ENCODE assay signal across 8 cellular contexts in the genomic region with DNA sequence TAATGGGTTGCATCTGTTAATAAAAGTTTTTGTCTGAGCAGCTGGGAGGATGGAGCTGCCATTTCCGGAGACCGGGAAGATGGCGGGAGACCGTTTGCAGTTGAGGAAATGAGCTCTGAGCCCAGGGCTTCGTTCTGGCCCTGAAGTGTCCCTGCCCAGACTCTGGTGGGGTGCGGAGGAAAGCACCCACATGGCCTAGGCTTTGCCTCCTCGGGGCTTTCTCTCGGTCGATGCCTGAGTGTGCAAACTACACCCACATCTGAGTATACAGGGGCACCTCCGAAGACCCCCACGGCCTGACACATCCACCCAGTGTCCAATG. TPM values are rescaled to one million over a fixed set of nuclear protein-coding genes. Genes with fewer than 3 reads are reported as not detected.
A peak's percentile ranks its signal among the peaks of the same experiment; 100 is the strongest.
DNase-seq lines count a peak whose midpoint lies in the region; ATAC-seq and TF ChIP-seq lines count a peak whose summit lies in the region.

No MANE protein-coding gene starts in this region.

- H3K4me3 ChIP-seq in gastroesophageal sphincter (peak overlapping the region in 1 of 2 donors; percentile 48), spleen (peak overlapping the region; percentile 22 to 66 (median 44))

- H3K9me3 ChIP-seq in CD4-positive, alpha-beta T cell (ENCODE audit: control insufficient read depth, low read length) = no peaks in the 10 kb centered on the region
- H3K9me3 ChIP-seq in gastroesophageal sphincter = no peaks in the 10 kb centered on the region
- H3K9me3 ChIP-seq in spleen = no peaks in the 10 kb centered on the region

- POLR2A ChIA-PET in CD4-positive, alpha-beta T cell (lab: Charles Lee) = interaction anchor here (2.0 to 7.2 kb wide), 6 partner anchors 14 to 97 kb away, joined by 7 to 85 read pairs (median 17); a partner anchor contains a TSS
- POLR2A ChIA-PET in RWPE1 (lab: Yijun Ruan, JAX; ENCODE audit: low non-redundant PET) = interaction anchor here (1.4 to 1.5 kb wide), 2 partner anchors 26 to 27 kb away, joined by 4 to 6 read pairs; no protein-coding TSS in a partner anchor

- TF ChIP-seq EP300 in gastroesophageal sphincter (IDR thresholded peaks at IDR 0.05) = no peak

- peak overlapping the region; percentile 84 for H3K27ac ChIP-seq in CD4-positive, alpha-beta T cell (ENCODE audit: low read depth, low read length)
- H3K27ac ChIP-seq in RWPE1 (peak overlapping the region; percentile 100), gastroesophageal sphincter (peak overlapping the region; percentile 69 to 91 (median 90)), spleen (peak overlapping the region; percentile 83 to 92 (median 88))

- intact Hi-C loops in CD4-positive, alpha-beta T cell (cut with DNase I, micrococcal nuclease) = loop anchor here in 1 of 2 experiments (1.0 to 5.0 kb wide), 3 partner anchors 11 to 584 kb away; no protein-coding TSS in a partner anchor
- intact Hi-C loops in spleen (cut with DNase I; ENCODE audit: low total_unique reads) = loop anchor here (5.0 to 10.0 kb wide), 2 partner anchors 264 to 587 kb away; no protein-coding TSS in a partner anchor

- DNase-seq in CD4-positive, alpha-beta T cell = no peak
- DNase-seq in RWPE1 (ENCODE audit: low spot score) = no peak
- DNase-seq in spleen = no peak
- DNase-seq in NCI-H345 (lab: John Stamatoyannopoulos, UW) = no peak
- DNase-seq in activated effector memory CD4-positive, alpha-beta T cell treated with Interleukin-2 at 50 U/mL for 16 hours = no peak
- DNase-seq in HPDE6-E6E7 (ENCODE audit: extremely low spot score) = no peak

- TF ChIP-seq POLR2A in gastroesophageal sphincter (IDR thresholded peaks at IDR 0.05) (no peak), spleen (IDR thresholded peaks at IDR 0.05) (no peak)

- H3K9me3 Mint-ChIP-seq in CD4-positive, alpha-beta T cell = no peaks in the 10 kb centered on the region

- no peak for TF ChIP-seq CTCF in CD4-positive, alpha-beta T cell (IDR thresholded peaks at IDR 0.05)
- TF ChIP-seq CTCF in RWPE1 (conservative IDR thresholded peaks at IDR 0.05; ENCODE audit: low read depth) (no peak), gastroesophageal sphincter (IDR thresholded peaks at IDR 0.05) (no peak), spleen (IDR thresholded peaks at IDR 0.05 in 8 of 11, conservative IDR thresholded peaks at IDR 0.05 in 3 of 11) (no peak)

- H3K4me3 Mint-ChIP-seq in CD4-positive, alpha-beta T cell = peak overlapping the region; percentile 94

- H3K4me1 ChIP-seq in gastroesophageal sphincter = peaks cover 0 to 58% (median 15%) of the 10 kb centered on the region in 3 donors
- peaks cover 8 to 48% (median 38%) of the 10 kb centered on the region in 6 donors for H3K4me1 ChIP-seq in spleen

- no peaks in the 10 kb centered on the region for H3K36me3 Mint-ChIP-seq in CD4-positive, alpha-beta T cell (ENCODE audit: low read depth)

- peak; percentile 6 for ATAC-seq in CD4-positive, alpha-beta T cell (ENCODE audit: poor library complexity)
- ATAC-seq in GM21528 (IDR thresholded peaks at IDR 0.05; ENCODE audit: low FRiP score, unreplicated experiment) (peak; percentile 28), gastroesophageal sphincter (no peak)

- H3K27me3 ChIP-seq in CD4-positive, alpha-beta T cell (ENCODE audit: control insufficient read depth, insufficient read depth, low read length) = peaks cover 21% of the 10 kb centered on the region
- H3K27me3 ChIP-seq in gastroesophageal sphincter = no peaks in the 10 kb centered on the region
- H3K27me3 ChIP-seq in spleen (replicated peaks in 1 of 7) = peaks cover 0 to 33% (median 20%) of the 10 kb centered on the region in 7 donors

- CTCF ChIA-PET in CD4-positive, alpha-beta T cell (lab: Charles Lee) = interaction anchor here (1.3 to 2.9 kb wide), 8 partner anchors 10 to 87 kb away, joined by 4 to 78 read pairs (median 38); a partner anchor contains a TSS
- CTCF ChIA-PET in RWPE1 (lab: Yijun Ruan, JAX) = interaction anchor here (0.6 to 0.7 kb wide), 2 partner anchors 239 to 324 kb away, joined by 3 to 7 read pairs; no protein-coding TSS in a partner anchor

- no peaks in the 10 kb centered on the region for H3K36me3 ChIP-seq in gastroesophageal sphincter
- H3K36me3 ChIP-seq in spleen = no peaks in the 10 kb centered on the region

- H3K27me3 Mint-ChIP-seq in CD4-positive, alpha-beta T cell = peaks cover 24% of the 10 kb centered on the region

- 21 to 33% methylated on average over 4 to 9 of the region's 11 CpGs for WGBS in gastroesophageal sphincter (ENCODE audit: low coverage in 1 of 2), 2 donors
- 6 to 21% (median 14%) methylated on average over 8 to 11 of the region's 11 CpGs for WGBS in spleen, 5 donors

- H3K27ac Mint-ChIP-seq in CD4-positive, alpha-beta T cell = peak overlapping the region; percentile 86

- peaks cover 37% of the 10 kb centered on the region for H3K4me1 Mint-ChIP-seq in CD4-positive, alpha-beta T cell (ENCODE audit: low read depth)

RNA-seq across cellular contexts. Expression of a gene that starts 15.6 kb away (rescaled TPM):
- under 1 TPM in 1 of 2 experiments, not detected in 1; 0.87 TPM for total RNA-seq in CD4-positive, alpha-beta T cell
- total RNA-seq in gastroesophageal sphincter (1 to 10 TPM in 2 of 4 donors, not detected in 2; 1.1 to 5.0 TPM), spleen (not detected)
- under 1 TPM; 0.42 to 0.99 (median 0.52) TPM for polyA plus RNA-seq in spleen

RNA-seq across cellular contexts. Expression of a gene that starts 44.6 kb away (rescaled TPM):
- 1 to 10 TPM; 1.1 to 1.3 TPM for total RNA-seq in CD4-positive, alpha-beta T cell
- total RNA-seq in gastroesophageal sphincter (1 to 10 TPM in 3 of 4 donors, not detected in 1; 1.9 to 2.4 (median 2.2) TPM), spleen (1 to 10 TPM in 6 of 7 donors, under 1 TPM in 1; 0.97 to 3.5 (median 2.1) TPM)
- polyA plus RNA-seq in spleen = 1 to 10 TPM; 1.3 to 3.8 (median 2.7) TPM

RNA-seq across cellular contexts. Expression of a gene that starts 44.6 kb away (rescaled TPM):
- total RNA-seq in CD4-positive, alpha-beta T cell = 10 to 100 TPM; 16.4 to 16.9 TPM
- total RNA-seq in gastroesophageal sphincter = 10 to 100 TPM; 15.6 to 36.8 (median 22.4) TPM
- total RNA-seq in spleen = 10 to 100 TPM; 26.2 to 40.1 (median 28.8) TPM
- polyA plus RNA-seq in spleen = 10 to 100 TPM; 13.0 to 27.2 (median 24.5) TPM
